8 cellular contexts compared by ENCODE assay signal in genomic region chr16:6684076-6684673, GRCh38.
A peak's percentile ranks its signal among the peaks of the same experiment; 100 is the strongest.
DNase-seq lines count a peak whose midpoint lies in the region; ATAC-seq and TF ChIP-seq lines count a peak whose summit lies in the region.

No MANE protein-coding gene starts in this region.

- no peaks in the 10 kb centered on the region for H3K79me1 ChIP-seq in IMR-90 (ENCODE audit: low read depth in 1 of 2, low read length in 2 of 2)

- no TSS peak for BruUV-seq in IMR-90 (replicated peaks; lab: Mats Ljungman, UMichigan)

- no peak for TF ChIP-seq POLR2A in IMR-90 (IDR thresholded peaks at IDR 0.05; ENCODE audit: low read depth, low read length)

- no peaks in the 10 kb centered on the region for H3K4me1 ChIP-seq in IMR-90 (ENCODE audit: control insufficient read depth, insufficient read depth, low read length)
- H3K4me1 ChIP-seq in liver (ENCODE audit: control insufficient read depth in 4 of 4, insufficient read depth in 4 of 4, low read length in 3 of 4), result no peaks in the 10 kb centered on the region

- CTCF ChIA-PET in IMR-90 (lab: Yijun Ruan, JAX), result no interaction called here

- no peak overlapping the region for H3K4ac ChIP-seq in IMR-90 (ENCODE audit: low read depth, low read length)

- ATAC-seq in IMR-90 (ENCODE audit: low read depth), result no peak
- no peak for ATAC-seq in activated CD4-positive, CD25-positive, alpha-beta regulatory T cell treated with anti-CD3 and anti-CD28 coated beads, Interleukin-2, amount 50 U/mL, for 24 hours

- H3K27me3 ChIP-seq in IMR-90 (ENCODE audit: control insufficient read depth, insufficient read depth, low read length) (no peaks in the 10 kb centered on the region), WERI-Rb-1 (ENCODE audit: insufficient read depth, low read depth, severe bottlenecking) (no peaks in the 10 kb centered on the region), liver (ENCODE audit: control insufficient read depth in 4 of 4, insufficient read depth in 4 of 4, low read length in 3 of 4) (no peaks in the 10 kb centered on the region)

- in situ Hi-C loops in IMR-90 (cut with MboI; ENCODE audit: low sequenced_read_pairs), result no loop called here

- no peak overlapping the region for H3K18ac ChIP-seq in IMR-90 (ENCODE audit: low read depth, low read length)

- H4K5ac ChIP-seq in IMR-90 (ENCODE audit: low read depth, low read length), result no peak overlapping the region

- dilution Hi-C loops in IMR-90 (cut with HindIII; ENCODE audit: low sequenced_read_pairs, unreplicated experiment), result no loop called here

- no peak overlapping the region for H2BK20ac ChIP-seq in IMR-90 (ENCODE audit: low read depth, low read length)

- H4K8ac ChIP-seq in IMR-90 (ENCODE audit: low read depth in 2 of 2, low read length in 2 of 2), result no peak overlapping the region

- no peak overlapping the region for H3K4me2 ChIP-seq in IMR-90 (ENCODE audit: low read depth, low read length)

- H2BK5ac ChIP-seq in IMR-90 (ENCODE audit: low read depth, low read length, poor library complexity, severe bottlenecking), result no peak overlapping the region

- H3K56ac ChIP-seq in IMR-90 (ENCODE audit: extremely low read depth, insufficient read depth, low read length), result no peak overlapping the region

- H2BK15ac ChIP-seq in IMR-90 (ENCODE audit: low read depth, low read length), result no peak overlapping the region

- whole genome bisulfite sequencing in IMR-90 (ENCODE audit: extremely low coverage in 2 of 2, insufficient read length in 1 of 2), 2 experiments, result 13% methylated on average over 4 of the region's 7 CpGs; no CpG with 5 or more reads in 1 of the 2 experiments
- WGBS in liver, result 15% methylated on average over 7 of the region's 7 CpGs

- TF ChIP-seq CTCF in IMR-90 (conservative IDR thresholded peaks at IDR 0.05; ENCODE audit: low read depth, low read length), result no peak
- peak; percentile 57 for TF ChIP-seq CTCF in WERI-Rb-1 (IDR thresholded peaks at IDR 0.05; ENCODE audit: low read depth, low read length)
- peak; percentile 59 for TF ChIP-seq CTCF in liver (IDR thresholded peaks at IDR 0.05; ENCODE audit: low read depth, low read length, missing input control)

- intact Hi-C loops in IMR-90 (cut with micrococcal nuclease), result no loop called here

- no peak overlapping the region for H2AFZ ChIP-seq in IMR-90 (replicated peaks; ENCODE audit: low read length, poor library complexity)

- DNase-seq in DMS53 (lab: John Stamatoyannopoulos, UW) (peak; percentile 36), DMS53 treated with DMSO at 0.1 percent for 48 hours (lab: John Stamatoyannopoulos, UW; ENCODE audit: unreplicated experiment) (no peak), IMR-90 (no peak), WERI-Rb-1 (peak; percentile 47), cortex of kidney (lab: John Stamatoyannopoulos, UW) (no peak), AG20443 (ENCODE audit: low spot score) (no peak)

- no peaks in the 10 kb centered on the region for H3K9me1 ChIP-seq in IMR-90 (ENCODE audit: insufficient read depth, low read length)

- H3K14ac ChIP-seq in IMR-90 (replicated peaks; ENCODE audit: low read depth, low read length), result no peak overlapping the region

- H3K9ac ChIP-seq in IMR-90 (ENCODE audit: low read depth, low read length), result no peak overlapping the region
- H3K9ac ChIP-seq in liver (ENCODE audit: low read depth in 1 of 2, low read length in 2 of 2), result no peak overlapping the region

- H4K91ac ChIP-seq in IMR-90 (ENCODE audit: insufficient read depth, low read depth, low read length), result no peak overlapping the region

- no peak overlapping the region for H3K23ac ChIP-seq in IMR-90 (ENCODE audit: low read depth, low read length)

- no peak overlapping the region for H2BK120ac ChIP-seq in IMR-90 (ENCODE audit: low read depth, low read length)

- H3K27ac ChIP-seq in IMR-90 (ENCODE audit: insufficient read depth, low read length) (no peak overlapping the region), WERI-Rb-1 (no peak overlapping the region), liver (ENCODE audit: low read depth in 1 of 2, low read length in 2 of 2) (no peak overlapping the region)

- H3K36me3 ChIP-seq in IMR-90 (ENCODE audit: control insufficient read depth, insufficient read depth, low read length) (no peaks in the 10 kb centered on the region), WERI-Rb-1 (no peaks in the 10 kb centered on the region), liver (ENCODE audit: control insufficient read depth in 4 of 4, insufficient read depth in 3 of 4, low read depth in 1 of 4, low read length in 3 of 4) (no peaks in the 10 kb centered on the region)

- H3K9me3 ChIP-seq in IMR-90 (ENCODE audit: control insufficient read depth, insufficient read depth, low read length) (peaks cover 7% of the 10 kb centered on the region; the same call in 1 of the 2 replicates), WERI-Rb-1 (ENCODE audit: severe bottlenecking) (no peaks in the 10 kb centered on the region), liver (ENCODE audit: control insufficient read depth in 4 of 4, low read length in 3 of 4) (peaks cover 0 to 3% (median 0%) of the 10 kb centered on the region in 4 donors)

- no peak overlapping the region for H2AK5ac ChIP-seq in IMR-90 (ENCODE audit: low read depth, low read length)

- no peak overlapping the region for H2AK9ac ChIP-seq in IMR-90 (replicated peaks; ENCODE audit: low read depth, low read length, poor library complexity)

- peak; percentile 26 for TF ChIP-seq RAD21 in IMR-90 (IDR thresholded peaks at IDR 0.05; ENCODE audit: low read length)
- peak; percentile 76 to 79 for TF ChIP-seq RAD21 in liver (IDR thresholded peaks at IDR 0.05)

- H3K4me3 ChIP-seq in IMR-90 (ENCODE audit: insufficient read depth, low read depth, low read length) (no peak overlapping the region), WERI-Rb-1 (ENCODE audit: low read depth, low read length) (no peak overlapping the region), liver (ENCODE audit: low read depth in 1 of 3, low read length in 3 of 3) (no peak overlapping the region)

- POLR2A ChIA-PET in IMR-90 (lab: Charles Lee; ENCODE audit: unreplicated experiment), result no interaction called here

- no peaks in the 10 kb centered on the region for H4K20me1 ChIP-seq in IMR-90 (ENCODE audit: insufficient read depth, low read length)

TF ChIP-seq in IMR-90, 13 proteins besides CTCF, POLR2A, EP300 and RAD21 (continues in another document):
- TF ChIP-seq FOS (IDR thresholded peaks at IDR 0.05; ENCODE audit: low read depth, low read length), result no peak
- no peak for TF ChIP-seq ELK1 (IDR thresholded peaks at IDR 0.05; ENCODE audit: borderline replicate concordance, low read depth, low read length)
- no peak for TF ChIP-seq SMC3 (IDR thresholded peaks at IDR 0.05; ENCODE audit: low read depth, low read length)
- no peak for TF ChIP-seq MAFK (IDR thresholded peaks at IDR 0.05; ENCODE audit: low read depth, low read length)
- TF ChIP-seq MAZ (IDR thresholded peaks at IDR 0.05; ENCODE audit: borderline replicate concordance, low read depth, low read length), result no peak
- TF ChIP-seq USF2 (IDR thresholded peaks at IDR 0.05; ENCODE audit: low read depth, low read length), result no peak
- TF ChIP-seq NFE2L2 (IDR thresholded peaks at IDR 0.05; ENCODE audit: low read depth, low read length), result no peak
- no peak for TF ChIP-seq BHLHE40 (IDR thresholded peaks at IDR 0.05; ENCODE audit: low read depth, low read length)
- TF ChIP-seq CEBPB (IDR thresholded peaks at IDR 0.05; ENCODE audit: low read depth, low read length), result no peak

TF ChIP-seq in liver, 16 proteins besides CTCF, POLR2A, EP300 and RAD21:
- TF ChIP-seq YY1 (IDR thresholded peaks at IDR 0.05), result no peak

Comparison
In these comparisons a context has a peak if more than half of its experiments do, and no peak if none do; other contexts are left out.
1. DNase-seq: peak in DMS53 (single experiment) and WERI-Rb-1 (single experiment); none in DMS53 treated with DMSO at 0.1 percent for 48 hours (single experiment), IMR-90 (single experiment), cortex of kidney (single experiment) and AG20443 (single experiment).